Comparison of ENCODE assay signal across 8 cellular contexts in genomic region chr16:68246121-68246520, GRCh38. TPM values are rescaled to one million over a fixed set of nuclear protein-coding genes. Genes with fewer than 3 reads are reported as not detected.
A peak's percentile ranks its signal among the peaks of the same experiment; 100 is the strongest.
DNase-seq lines count a peak whose midpoint lies in the region; ATAC-seq, FAIRE-seq and TF ChIP-seq lines count a peak whose summit lies in the region.

No MANE protein-coding gene starts in this region.

- H3K9ac ChIP-seq in keratinocyte (ENCODE audit: control insufficient read depth, extremely low read depth, insufficient read depth, low read length), result no peak overlapping the region
- peak overlapping the region in 4 of 5 donors; percentile 18 to 75 (median 72) for H3K9ac ChIP-seq in subcutaneous abdominal adipose tissue (ENCODE audit: low read length in 5 of 5)

- dilution Hi-C loops in keratinocyte (cut with MboI; ENCODE audit: extremely low pct_ligation_motif_present, low sequenced_read_pairs), result no loop called here

- peaks cover 3% of the 10 kb centered on the region for H3K36me3 Mint-ChIP-seq in activated CD4-positive, alpha-beta T cell treated with anti-CD3 and anti-CD28 coated beads for 36 hours (ENCODE audit: low read depth)
- H3K36me3 Mint-ChIP-seq in activated naive CD8-positive, alpha-beta T cell, result peaks cover 2% of the 10 kb centered on the region

- POLR2A ChIA-PET in activated CD4-positive, alpha-beta T cell treated with anti-CD3 and anti-CD28 coated beads for 36 hours (lab: Charles Lee), result no interaction called here

- TF ChIP-seq CTCF in keratinocyte (optimal IDR thresholded peaks at IDR 0.05 in 1 of 3, IDR thresholded peaks at IDR 0.05 in 1 of 3, conservative IDR thresholded peaks at IDR 0.05 in 1 of 3; ENCODE audit: extremely low read depth in 1 of 3, insufficient read depth in 2 of 3, low read length in 3 of 3), result no peak

- peak overlapping the region; percentile 97 for H3K4me2 ChIP-seq in keratinocyte (ENCODE audit: control insufficient read depth, extremely low read depth, insufficient read depth, low read depth, low read length)

- peak overlapping the region; percentile 94 to 97 (median 96) for H3K4me3 ChIP-seq in keratinocyte (ENCODE audit: control insufficient read depth in 2 of 3, extremely low read depth in 1 of 3, insufficient read depth in 2 of 3, low read depth in 1 of 3, low read length in 3 of 3)
- H3K4me3 ChIP-seq in subcutaneous abdominal adipose tissue (ENCODE audit: low read depth in 1 of 5, low read length in 5 of 5), result peak overlapping the region; percentile 80 to 98 (median 95)

- H3K4me1 ChIP-seq in keratinocyte (ENCODE audit: control insufficient read depth, extremely low read depth, insufficient read depth, low read length), result peaks cover 18% of the 10 kb centered on the region
- peaks cover 15 to 52% (median 43%) of the 10 kb centered on the region in 5 donors for H3K4me1 ChIP-seq in subcutaneous abdominal adipose tissue (ENCODE audit: control insufficient read depth in 5 of 5, insufficient read depth in 5 of 5, low read length in 5 of 5)

- no peak for FAIRE-seq in keratinocyte (lab: Jason Lieb, UNC)

- CTCF ChIA-PET in activated CD4-positive, alpha-beta T cell treated with anti-CD3 and anti-CD28 coated beads for 36 hours (lab: Charles Lee), result interaction anchor here (0.8 to 3.4 kb wide), 4 partner anchors 13 to 93 kb away, joined by 3 to 23 read pairs (median 4); partner anchors contain the start of gene SLC7A6

- no peaks in the 10 kb centered on the region for H3K27me3 Mint-ChIP-seq in activated CD4-positive, alpha-beta T cell treated with anti-CD3 and anti-CD28 coated beads for 36 hours
- H3K27me3 Mint-ChIP-seq in activated naive CD8-positive, alpha-beta T cell, result no peaks in the 10 kb centered on the region

- H2AFZ ChIP-seq in keratinocyte (ENCODE audit: control insufficient read depth, low read length), result no peak overlapping the region

- H4K20me1 ChIP-seq in keratinocyte (ENCODE audit: control insufficient read depth, extremely low read depth, insufficient read depth, low read length), result no peaks in the 10 kb centered on the region

- H3K79me2 ChIP-seq in keratinocyte (ENCODE audit: control insufficient read depth, insufficient read depth, low read length), result no peaks in the 10 kb centered on the region

- no peaks in the 10 kb centered on the region for H3K27me3 ChIP-seq in keratinocyte (ENCODE audit: control insufficient read depth, extremely low read depth, insufficient read depth, low read length)
- no peaks in the 10 kb centered on the region for H3K27me3 ChIP-seq in subcutaneous abdominal adipose tissue (ENCODE audit: control insufficient read depth in 5 of 5, insufficient read depth in 4 of 5, low read length in 5 of 5)

- no peak for ATAC-seq in activated CD4-positive, alpha-beta T cell treated with anti-CD3 and anti-CD28 coated beads for 36 hours

- no peaks in the 10 kb centered on the region for H3K9me3 Mint-ChIP-seq in activated CD4-positive, alpha-beta T cell treated with anti-CD3 and anti-CD28 coated beads for 36 hours (ENCODE audit: low read depth)
- no peaks in the 10 kb centered on the region for H3K9me3 Mint-ChIP-seq in activated naive CD8-positive, alpha-beta T cell (ENCODE audit: low read depth)

- H3K27ac ChIP-seq in keratinocyte (ENCODE audit: control insufficient read depth, insufficient read depth, low read length), result no peak overlapping the region
- H3K27ac ChIP-seq in subcutaneous abdominal adipose tissue (ENCODE audit: low read depth, low read length), result peak overlapping the region; percentile 9

- H3K4me1 Mint-ChIP-seq in activated CD4-positive, alpha-beta T cell treated with anti-CD3 and anti-CD28 coated beads for 36 hours, result peaks cover 15% of the 10 kb centered on the region
- H3K4me1 Mint-ChIP-seq in activated naive CD8-positive, alpha-beta T cell (ENCODE audit: low read depth), result peaks cover 19% of the 10 kb centered on the region

- peaks cover 3% of the 10 kb centered on the region for H3K9me1 ChIP-seq in keratinocyte (ENCODE audit: control insufficient read depth, extremely low read depth, insufficient read depth, low read length)

- peaks cover 0 to 7% of the 10 kb centered on the region in 2 experiments for H3K36me3 ChIP-seq in keratinocyte (ENCODE audit: control insufficient read depth in 2 of 2, extremely low read depth in 1 of 2, insufficient read depth in 2 of 2, low read length in 2 of 2)
- H3K36me3 ChIP-seq in subcutaneous abdominal adipose tissue (ENCODE audit: control insufficient read depth in 5 of 5, insufficient read depth in 5 of 5, low read length in 5 of 5), result peaks cover 0 to 26% (median 18%) of the 10 kb centered on the region in 5 donors

- intact Hi-C loops in activated CD4-positive, alpha-beta T cell treated with anti-CD3 and anti-CD28 coated beads for 36 hours (cut with DNase I, micrococcal nuclease), result no loop called here

- H3K4me3 Mint-ChIP-seq in activated CD4-positive, alpha-beta T cell treated with anti-CD3 and anti-CD28 coated beads for 36 hours, result peak overlapping the region; percentile 88
- peak overlapping the region; percentile 98 for H3K4me3 Mint-ChIP-seq in activated naive CD8-positive, alpha-beta T cell

- no peaks in the 10 kb centered on the region for H3K9me3 ChIP-seq in keratinocyte (ENCODE audit: control insufficient read depth, low read depth, low read length)
- H3K9me3 ChIP-seq in subcutaneous abdominal adipose tissue (ENCODE audit: control insufficient read depth in 5 of 5, low read length in 5 of 5), result no peaks in the 10 kb centered on the region

- DNase-seq in activated CD4-positive, alpha-beta T cell treated with anti-CD3 and anti-CD28 coated beads for 36 hours, result no peak
- no peak for DNase-seq in activated CD4-positive, alpha-beta T cell treated with anti-CD3 and anti-CD28 coated beads for 48 hours
- DNase-seq in keratinocyte (ENCODE audit: low read depth, low spot score), result no peak
- no peak for DNase-seq in stimulated activated naive CD4-positive, alpha-beta T cell (lab: John Stamatoyannopoulos, UW)
- no peak for DNase-seq in NOMO-1 treated with DMSO at 0.1 percent for 48 hours (lab: John Stamatoyannopoulos, UW; ENCODE audit: unreplicated experiment)
- no peak for DNase-seq in LoVo (ENCODE audit: low spot score)

- no peak overlapping the region for H3K27ac Mint-ChIP-seq in activated CD4-positive, alpha-beta T cell treated with anti-CD3 and anti-CD28 coated beads for 36 hours
- no peak overlapping the region for H3K27ac Mint-ChIP-seq in activated naive CD8-positive, alpha-beta T cell

RNA-seq across cellular contexts. Expression of gene PLA2G15, which starts 0.9 kb away (rescaled TPM):
- 1 to 10 TPM; 6.0 to 7.0 TPM for total RNA-seq in activated CD4-positive, alpha-beta T cell treated with anti-CD3 and anti-CD28 coated beads for 36 hours
- 9.2 to 16.6 TPM (median 12.1 TPM) in 3 replicates for polyA plus RNA-seq in keratinocyte
- 11.9 TPM for polyA plus RNA-seq in keratinocyte (2011; ENCODE audit: low read depth)
- 4.5 and 7.1 TPM in 2 replicates for polyA plus RNA-seq in keratinocyte (2011; cell fraction: cytosol; rRNA removed)
- 26.5 and 29.3 TPM in 2 replicates for polyA plus RNA-seq in keratinocyte (2011; cell fraction: nucleus; rRNA removed)
- 11.6 and 11.8 TPM in 2 replicates for polyA plus RNA-seq in keratinocyte (2012; ENCODE audit: low replicate concordance)
- polyA minus RNA-seq in keratinocyte, result 11.7 to 22.2 TPM (median 18.8 TPM) in 3 replicates
- polyA minus RNA-seq in keratinocyte (2011; cell fraction: cytosol; rRNA and poly(A)+ RNA removed), result 13.6 TPM
- 21.2 and 24.3 TPM in 2 replicates for polyA minus RNA-seq in keratinocyte (2011; cell fraction: nucleus; rRNA and poly(A)+ RNA removed)

RNA-seq across cellular contexts. Expression of gene ESRP2, which starts 10.2 kb away (rescaled TPM):
- total RNA-seq in activated CD4-positive, alpha-beta T cell treated with anti-CD3 and anti-CD28 coated beads for 36 hours, result under 1 TPM; 0.58 to 0.85 TPM
- polyA plus RNA-seq in keratinocyte, result 34.8 to 53.9 TPM (median 39.2 TPM) in 3 replicates
- polyA plus RNA-seq in keratinocyte (2011; ENCODE audit: low read depth), result 17.9 TPM
- 20.2 and 23.8 TPM in 2 replicates for polyA plus RNA-seq in keratinocyte (2011; cell fraction: cytosol; rRNA removed)
- polyA plus RNA-seq in keratinocyte (2011; cell fraction: nucleus; rRNA removed), result 93.9 and 100 TPM in 2 replicates
- 31.4 and 42.0 TPM in 2 replicates for polyA plus RNA-seq in keratinocyte (2012; ENCODE audit: low replicate concordance)
- polyA minus RNA-seq in keratinocyte, result 68.0 to 78.2 TPM (median 73.5 TPM) in 3 replicates
- 35.1 TPM for polyA minus RNA-seq in keratinocyte (2011; cell fraction: cytosol; rRNA and poly(A)+ RNA removed)
- polyA minus RNA-seq in keratinocyte (2011; cell fraction: nucleus; rRNA and poly(A)+ RNA removed), result 44.2 and 52.1 TPM in 2 replicates

RNA-seq across cellular contexts. Expression of gene SLC7A6, which starts 18.2 kb away (rescaled TPM):
- total RNA-seq in activated CD4-positive, alpha-beta T cell treated with anti-CD3 and anti-CD28 coated beads for 36 hours, result 10 to 100 TPM; 55.7 to 58.7 TPM
- polyA plus RNA-seq in keratinocyte, result 35.0 to 45.9 TPM (median 43.4 TPM) in 3 replicates
- polyA plus RNA-seq in keratinocyte (2011; ENCODE audit: low read depth), result 11.6 TPM
- 15.5 and 20.5 TPM in 2 replicates for polyA plus RNA-seq in keratinocyte (2011; cell fraction: cytosol; rRNA removed)
- 113 and 126 TPM in 2 replicates for polyA plus RNA-seq in keratinocyte (2011; cell fraction: nucleus; rRNA removed)
- 13.9 and 24.3 TPM in 2 replicates for polyA plus RNA-seq in keratinocyte (2012; ENCODE audit: low replicate concordance)
- polyA minus RNA-seq in keratinocyte, result 85.4 to 135 TPM (median 106 TPM) in 3 replicates
- 28.0 TPM for polyA minus RNA-seq in keratinocyte (2011; cell fraction: cytosol; rRNA and poly(A)+ RNA removed)
- polyA minus RNA-seq in keratinocyte (2011; cell fraction: nucleus; rRNA and poly(A)+ RNA removed), result 70.1 and 116 TPM in 2 replicates
